ENCODE assay signal across 9 cellular contexts in genomic region chr1:220044683-220045355, GRCh38. TPM values are rescaled to one million over a fixed set of nuclear protein-coding genes. Genes with fewer than 3 reads are reported as not detected.
DNase-seq lines count a peak whose midpoint lies in the region; ATAC-seq, FAIRE-seq and TF ChIP-seq lines count a peak whose summit lies in the region.
"Had no signal": no experiment of that assay in that cellular context is flagged by ENCODE, and none has a peak within 500 bp of the region (broad histone marks: within the 10 kb centered on the region; RNA-seq: fewer than 3 reads in every experiment).

No MANE protein-coding gene starts in this region.

- H3K4me1 ChIP-seq in BLaER1 (peaks cover 29% of the 10 kb centered on the region), K562 (replicated peaks in 1 of 2; ENCODE audit: control insufficient read depth in 2 of 2, insufficient read depth in 2 of 2, low read length in 2 of 2) (peaks cover 15 to 19% of the 10 kb centered on the region in 2 experiments; a peak in 4 of 5 replicates), mucosa of stomach (ENCODE audit: control insufficient read depth, insufficient read depth, low read length) (peaks cover 7% of the 10 kb centered on the region)

- H3K27ac ChIP-seq in BLaER1, result no peak overlapping the region
- peak overlapping the region; percentile 91 for H3K27ac ChIP-seq in K562 (ENCODE audit: extremely low read depth, low read depth, low read length)

- no peak for TF ChIP-seq POLR2A in K562 (conservative IDR thresholded peaks at IDR 0.05)

- WGBS in K562 (ENCODE audit: insufficient coverage, low coverage, missing lambda C conversion rate), result 5% methylated on average over 4 of the region's 4 CpGs

- no peak for TF ChIP-seq RAD21 in K562 (CRISPR knock-in tag; conservative IDR thresholded peaks at IDR 0.05 in 1 of 2, IDR thresholded peaks at IDR 0.05 in 1 of 2)

- CTCF ChIA-PET in K562 (lab: Yijun Ruan, JAX; ENCODE audit: low intra/inter-chr PET ratio), result no interaction called here

- ATAC-seq in K562 (no peak), GM18870 (IDR thresholded peaks at IDR 0.05; ENCODE audit: unreplicated experiment) (no peak), GM19351 (IDR thresholded peaks at IDR 0.05; ENCODE audit: unreplicated experiment) (no peak)

- peaks cover 4% of the 10 kb centered on the region for H3K9me1 ChIP-seq in K562 (ENCODE audit: control insufficient read depth, insufficient read depth, low read length)

- H3K79me2 ChIP-seq in K562 (ENCODE audit: control insufficient read depth, insufficient read depth, low read length), result peaks cover 63% of the 10 kb centered on the region

- peak overlapping the region; percentile 8; the same call in 1 of the 2 replicates for H2AFZ ChIP-seq in K562 (ENCODE audit: low read depth, low read length)

- no peaks in the 10 kb centered on the region for H3K9me3 ChIP-seq in BLaER1
- H3K9me3 ChIP-seq in K562 (replicated peaks; ENCODE audit: control insufficient read depth, insufficient read depth, low read depth, low read length), result no peaks in the 10 kb centered on the region
- H3K9me3 ChIP-seq in mucosa of stomach (ENCODE audit: control insufficient read depth, low read length), result no peaks in the 10 kb centered on the region

- intact Hi-C loops in K562 (cut with micrococcal nuclease), result loop anchor here (2.0 kb wide), 1 partner anchor 138 kb away; no protein-coding TSS in a partner anchor

- H3K27me3 Mint-ChIP-seq in IgD-negative memory B cell, result no peaks in the 10 kb centered on the region

- H3K36me3 ChIP-seq in BLaER1 (peaks cover 27% of the 10 kb centered on the region), K562 (ENCODE audit: control insufficient read depth, insufficient read depth, low read length) (peaks cover 29% of the 10 kb centered on the region), mucosa of stomach (ENCODE audit: control insufficient read depth, insufficient read depth, low read length) (no peaks in the 10 kb centered on the region)

- no peaks in the 10 kb centered on the region for H3K9me3 Mint-ChIP-seq in IgD-negative memory B cell

- H3K4me2 ChIP-seq in BLaER1, result peak overlapping the region; percentile 80
- H3K4me2 ChIP-seq in K562 (ENCODE audit: insufficient read depth, low read length), result peak overlapping the region; percentile 99

- peak overlapping the region; percentile 87 to 98 (median 92) for H3K4me3 Mint-ChIP-seq in IgD-negative memory B cell

- H3K4me3 ChIP-seq in BLaER1, result peak overlapping the region; percentile 91
- peak overlapping the region; percentile 88 for H3K4me3 ChIP-seq in K562
- peak overlapping the region; percentile 70 for H3K4me3 ChIP-seq in mucosa of stomach (ENCODE audit: low read length)

- no peak for FAIRE-seq in K562 (lab: Jason Lieb, UNC)
- FAIRE-seq: islet of Langerhans had no signal

- H3K9ac ChIP-seq in BLaER1 (peak overlapping the region; percentile 89), K562 (ENCODE audit: insufficient read depth in 1 of 2, low read depth in 2 of 2, low read length in 2 of 2) (peak overlapping the region; percentile 87 to 93), mucosa of stomach (ENCODE audit: low read length) (peak overlapping the region; percentile 87)

- H4K20me1 ChIP-seq in BLaER1, result peaks cover 47% of the 10 kb centered on the region
- peaks cover 11% of the 10 kb centered on the region for H4K20me1 ChIP-seq in K562 (replicated peaks; ENCODE audit: control insufficient read depth, insufficient read depth, low read length)

- no peak for TF ChIP-seq EP300 in K562 (IDR thresholded peaks at IDR 0.05; ENCODE audit: low read length)

- peaks cover 20 to 29% (median 25%) of the 10 kb centered on the region in 3 donors for H3K4me1 Mint-ChIP-seq in IgD-negative memory B cell

- POLR2A ChIA-PET in K562 (lab: Yijun Ruan, JAX), result interaction anchor here (1.1 to 1.4 kb wide), 3 partner anchors 13 to 113 kb away, joined by 3 to 8 read pairs (median 5); no protein-coding TSS in a partner anchor

- H3K27ac Mint-ChIP-seq in IgD-negative memory B cell, result peak overlapping the region; percentile 65 to 97 (median 82)

- in situ Hi-C loops in K562 (cut with MboI), result no loop called here

- TF ChIP-seq CTCF in K562 (IDR thresholded peaks at IDR 0.05 in 2 of 3, conservative IDR thresholded peaks at IDR 0.05 in 1 of 3; ENCODE audit: insufficient read depth in 2 of 3, low read depth in 1 of 3, low read length in 3 of 3), result no peak

- no peaks in the 10 kb centered on the region for H3K36me3 Mint-ChIP-seq in IgD-negative memory B cell

- no TSS peak for BruUV-seq in K562 (replicated peaks; lab: Mats Ljungman, UMichigan)

- DNase-seq in K562 (ENCODE audit: extremely low read depth in 1 of 4, low spot score in 3 of 4), result no peak
- DNase-seq in GDM1 (lab: John Stamatoyannopoulos, UW), result no peak
- no peak for DNase-seq in activated gamma-delta T cell treated with Interleukin-2 at 50 U/mL for 16 hours

- H3K27me3 ChIP-seq in BLaER1 (no peaks in the 10 kb centered on the region), K562 (ENCODE audit: control insufficient read depth in 2 of 2, insufficient read depth in 2 of 2, low read length in 2 of 2) (no peaks in the 10 kb centered on the region), mucosa of stomach (ENCODE audit: control insufficient read depth, insufficient read depth, low read length) (no peaks in the 10 kb centered on the region)

TF ChIP-seq in K562, 482 proteins besides CTCF, POLR2A, EP300 and RAD21 (continues in another document):
- TF ChIP-seq SMARCA5 (IDR thresholded peaks at IDR 0.05), result no peak
- peak in 1 of 2 experiments; percentile 24; a peak in 1 of 4 replicates for TF ChIP-seq MAZ (CRISPR knock-in tag; conservative IDR thresholded peaks at IDR 0.05 in 1 of 2, IDR thresholded peaks at IDR 0.05 in 1 of 2)
- 0 out of 4 replicates have a peak, but pooled peaks of 1 of the 2 experiments have one; percentile 11 for TF ChIP-seq NRF1 (conservative IDR thresholded peaks at IDR 0.05 in 1 of 2, IDR thresholded peaks at IDR 0.05 in 1 of 2)

RNA-seq across cellular contexts. Expression of gene EPRS1, which starts 1.5 kb away (rescaled TPM):
- polyA plus RNA-seq in IgD-negative memory B cell (53.4 TPM), K562 (2011; rRNA removed) (277 and 289 TPM in 2 replicates), K562 (2014; fragmentation: Illumina TruSeq; extraction: Trizol) (208 and 275 TPM in 2 replicates), K562 (2014; fragmentation: Nextera tagmentation; extraction: Ambion mirVana) (100 to 1,000 TPM; 193 to 291 TPM), K562 (2014; rRNA removed) (129 and 172 TPM in 2 replicates)
- 75.9 and 190 TPM in 2 replicates for total RNA-seq in K562 (2011; cell fraction: chromatin; rRNA removed; ENCODE audit: low replicate concordance)
- 38.2 and 50.7 TPM in 2 replicates for total RNA-seq in K562 (2011; cell fraction: nucleolus; rRNA removed)
- total RNA-seq in K562 (2011; cell fraction: nucleoplasm; rRNA removed), result 69.8 and 70.2 TPM in 2 replicates
- total RNA-seq in K562 (2014; rRNA removed) (155 and 222 TPM in 2 replicates), K562 (2014; rRNA removed; fragmentation: Illumina TruSeq; extraction: Trizol) (283 and 311 TPM in 2 replicates), K562 (2015; rRNA removed; fragmentation: Illumina TruSeq; extraction: Trizol) (187 and 212 TPM in 2 replicates), K562 (2021) (230 and 248 TPM in 2 replicates)
- polyA plus RNA-seq in K562 (2011; cell fraction: cytosol; rRNA removed), result 48.7 and 94.1 TPM in 2 replicates
- polyA plus RNA-seq in K562 (2011; cell fraction: nucleus; rRNA removed), result 121 and 166 TPM in 2 replicates
- 169 and 312 TPM in 2 replicates for polyA plus RNA-seq in K562 (2012)
- polyA minus RNA-seq in K562 (2011; rRNA and poly(A)+ RNA removed), result 398 and 424 TPM in 2 replicates
- polyA minus RNA-seq in K562 (2011; cell fraction: cytosol; rRNA and poly(A)+ RNA removed), result 183 and 198 TPM in 2 replicates
- 40.8 and 115 TPM in 2 replicates for polyA minus RNA-seq in K562 (2011; cell fraction: nucleus; rRNA and poly(A)+ RNA removed)

RNA-seq across cellular contexts. Expression of gene BPNT1, which starts 44.8 kb away (rescaled TPM):
- polyA plus RNA-seq in IgD-negative memory B cell (22.4 TPM), K562 (2011; rRNA removed) (63.6 and 73.8 TPM in 2 replicates), K562 (2014; fragmentation: Illumina TruSeq; extraction: Trizol) (51.9 and 61.1 TPM in 2 replicates), K562 (2014; fragmentation: Nextera tagmentation; extraction: Ambion mirVana) (10 to 100 TPM; 30.2 to 52.9 TPM), K562 (2014; rRNA removed) (33.7 and 35.7 TPM in 2 replicates)
- total RNA-seq in K562 (2011; cell fraction: chromatin; rRNA removed; ENCODE audit: low replicate concordance), result 43.6 and 62.7 TPM in 2 replicates
- 20.3 and 27.7 TPM in 2 replicates for total RNA-seq in K562 (2011; cell fraction: nucleolus; rRNA removed)
- total RNA-seq in K562 (2011; cell fraction: nucleoplasm; rRNA removed), result 27.8 and 29.0 TPM in 2 replicates
- total RNA-seq in K562 (2014; rRNA removed) (28.8 and 34.1 TPM in 2 replicates), K562 (2014; rRNA removed; fragmentation: Illumina TruSeq; extraction: Trizol) (56.4 and 60.4 TPM in 2 replicates), K562 (2015; rRNA removed; fragmentation: Illumina TruSeq; extraction: Trizol) (33.8 and 37.4 TPM in 2 replicates), K562 (2021) (40.5 and 43.1 TPM in 2 replicates)
- 34.5 and 78.1 TPM in 2 replicates for polyA plus RNA-seq in K562 (2011; cell fraction: cytosol; rRNA removed)
- polyA plus RNA-seq in K562 (2011; cell fraction: nucleus; rRNA removed), result 26.6 TPM in 2 replicates
- polyA plus RNA-seq in K562 (2012), result 23.5 and 37.6 TPM in 2 replicates
- 232 and 265 TPM in 2 replicates for polyA minus RNA-seq in K562 (2011; rRNA and poly(A)+ RNA removed)
- polyA minus RNA-seq in K562 (2011; cell fraction: cytosol; rRNA and poly(A)+ RNA removed), result 21.9 and 40.6 TPM in 2 replicates
- 14.0 and 27.8 TPM in 2 replicates for polyA minus RNA-seq in K562 (2011; cell fraction: nucleus; rRNA and poly(A)+ RNA removed)

RNA-seq across cellular contexts. Expression of gene IARS2, which starts 49.1 kb away (rescaled TPM):
- polyA plus RNA-seq in IgD-negative memory B cell (58.6 TPM), K562 (2011; rRNA removed) (46.5 and 63.6 TPM in 2 replicates), K562 (2014; fragmentation: Illumina TruSeq; extraction: Trizol) (96.5 and 106 TPM in 2 replicates), K562 (2014; fragmentation: Nextera tagmentation; extraction: Ambion mirVana) (10 to 100 TPM; 39.6 to 50.4 TPM), K562 (2014; rRNA removed) (75.6 and 76.1 TPM in 2 replicates)
- total RNA-seq in K562 (2011; cell fraction: chromatin; rRNA removed; ENCODE audit: low replicate concordance), result 32.7 and 56.1 TPM in 2 replicates
- total RNA-seq in K562 (2011; cell fraction: nucleolus; rRNA removed), result 23.2 and 25.7 TPM in 2 replicates
- 41.6 and 45.5 TPM in 2 replicates for total RNA-seq in K562 (2011; cell fraction: nucleoplasm; rRNA removed)
- total RNA-seq in K562 (2014; rRNA removed) (93.8 and 117 TPM in 2 replicates), K562 (2014; rRNA removed; fragmentation: Illumina TruSeq; extraction: Trizol) (127 and 150 TPM in 2 replicates), K562 (2015; rRNA removed; fragmentation: Illumina TruSeq; extraction: Trizol) (127 and 129 TPM in 2 replicates), K562 (2021) (104 and 107 TPM in 2 replicates)
- 14.4 and 23.8 TPM in 2 replicates for polyA plus RNA-seq in K562 (2011; cell fraction: cytosol; rRNA removed)
- 72.5 and 73.7 TPM in 2 replicates for polyA plus RNA-seq in K562 (2011; cell fraction: nucleus; rRNA removed)
- 61.0 and 87.7 TPM in 2 replicates for polyA plus RNA-seq in K562 (2012)
- polyA minus RNA-seq in K562 (2011; rRNA and poly(A)+ RNA removed), result 86.8 and 91.2 TPM in 2 replicates
- polyA minus RNA-seq in K562 (2011; cell fraction: cytosol; rRNA and poly(A)+ RNA removed), result 33.7 and 37.8 TPM in 2 replicates
- 32.6 and 67.3 TPM in 2 replicates for polyA minus RNA-seq in K562 (2011; cell fraction: nucleus; rRNA and poly(A)+ RNA removed)
